16 cellular contexts compared by ENCODE assay signal in genomic region chr20:64056639-64056888, GRCh38. TPM values are rescaled to one million over a fixed set of nuclear protein-coding genes. Genes with fewer than 3 reads are reported as not detected.
DNase-seq lines count a peak whose midpoint lies in the region; ATAC-seq and TF ChIP-seq lines count a peak whose summit lies in the region.
"Had no signal": no experiment of that assay in that cellular context is flagged by ENCODE, and none has a peak within 500 bp of the region (broad histone marks: within the 10 kb centered on the region; RNA-seq: fewer than 3 reads in every experiment).

No MANE protein-coding gene starts in this region.

- H3K4me3 ChIP-seq in BLaER1, result no peak overlapping the region
- H3K4me3 ChIP-seq in RWPE2 (ENCODE audit: severe bottlenecking), result no peak overlapping the region
- peak overlapping the region in 1 of 2 donors; percentile 22 for H3K4me3 ChIP-seq in left lung
- peak overlapping the region in 2 of 4 donors; percentile 1 to 37 for H3K4me3 ChIP-seq in gastrocnemius medialis
- H3K4me3 ChIP-seq in SJCRH30, result no peak overlapping the region
- H3K4me3 ChIP-seq: ascending aorta had no signal

- CTCF ChIA-PET in activated CD4-positive, alpha-beta memory T cell treated with anti-CD3 and anti-CD28 coated beads for 36 hours (lab: Charles Lee), result interaction anchor here (1.5 to 5.8 kb wide), 2 partner anchors 77 to 191 kb away, joined by 3 to 28 read pairs; partner anchors contain the start of genes PRPF6, SAMD10 and TPD52L2

- no peaks in the 10 kb centered on the region for H3K9me3 Mint-ChIP-seq in activated CD4-positive, alpha-beta memory T cell treated with anti-CD3 and anti-CD28 coated beads for 36 hours
- H3K9me3 Mint-ChIP-seq: activated T-cell treated with anti-CD3 and anti-CD28 coated beads, Interleukin-2, amount 50 U/mL, for 24 hours; central memory CD8-positive, alpha-beta T cell had no signal

- H3K4me1 ChIP-seq in BLaER1 (peaks cover 72% of the 10 kb centered on the region), RWPE2 (ENCODE audit: insufficient read depth, poor library complexity, severe bottlenecking) (no peaks in the 10 kb centered on the region), left lung (peaks cover 6 to 43% of the 10 kb centered on the region in 2 donors), gastrocnemius medialis (no peaks in the 10 kb centered on the region), SJCRH30 (peaks cover 45% of the 10 kb centered on the region)
- H3K4me1 ChIP-seq: ascending aorta had no signal

- intact Hi-C loops in left lung (cut with DNase I) (no loop called here), gastrocnemius medialis (cut with DNase I; ENCODE audit: low total_unique reads) (no loop called here)
- intact Hi-C loops in activated CD4-positive, alpha-beta memory T cell treated with anti-CD3 and anti-CD28 coated beads for 36 hours (cut with micrococcal nuclease), result no loop called here

- H3K9ac ChIP-seq in BLaER1, result no peak overlapping the region

- peaks cover 23% of the 10 kb centered on the region for H3K27me3 Mint-ChIP-seq in activated CD4-positive, alpha-beta memory T cell treated with anti-CD3 and anti-CD28 coated beads for 36 hours

- H3K36me3 Mint-ChIP-seq in activated CD4-positive, alpha-beta memory T cell treated with anti-CD3 and anti-CD28 coated beads for 36 hours, result no peaks in the 10 kb centered on the region

- no peak overlapping the region for H3K27ac Mint-ChIP-seq in activated CD4-positive, alpha-beta memory T cell treated with anti-CD3 and anti-CD28 coated beads for 36 hours
- H3K27ac Mint-ChIP-seq: CD14-positive monocyte had no signal

- no peaks in the 10 kb centered on the region for H4K20me1 ChIP-seq in BLaER1

- peaks cover 14% of the 10 kb centered on the region for H3K4me1 Mint-ChIP-seq in activated CD4-positive, alpha-beta memory T cell treated with anti-CD3 and anti-CD28 coated beads for 36 hours (ENCODE audit: low read depth)

- no peak overlapping the region for H3K4me3 Mint-ChIP-seq in activated CD4-positive, alpha-beta memory T cell treated with anti-CD3 and anti-CD28 coated beads for 36 hours

- TF ChIP-seq CTCF in RWPE2 (IDR thresholded peaks at IDR 0.05; ENCODE audit: poor library complexity, severe bottlenecking), result no peak
- no peak for TF ChIP-seq CTCF in left lung (IDR thresholded peaks at IDR 0.05)
- no peak for TF ChIP-seq CTCF in gastrocnemius medialis (IDR thresholded peaks at IDR 0.05 in 4 of 5, conservative IDR thresholded peaks at IDR 0.05 in 1 of 5)

- POLR2A ChIA-PET in activated CD4-positive, alpha-beta memory T cell treated with anti-CD3 and anti-CD28 coated beads for 36 hours (lab: Charles Lee), result interaction anchor here (1.5 kb wide), 1 partner anchor 18 kb away, joined by 5 read pairs; no protein-coding TSS in a partner anchor

- ATAC-seq in RWPE2 (ENCODE audit: low read depth) (no peak), left lung (no peak), gastrocnemius medialis (no peak), HG03432 (IDR thresholded peaks at IDR 0.05; ENCODE audit: unreplicated experiment) (no peak)

- H3K4me2 ChIP-seq in BLaER1, result peak overlapping the region; percentile 89

- in situ Hi-C loops in gastrocnemius medialis (cut with MboI; ENCODE audit: low sequenced_read_pairs in 4 of 4), result no loop called here

- no peaks in the 10 kb centered on the region for H3K9me3 ChIP-seq in BLaER1
- no peaks in the 10 kb centered on the region for H3K9me3 ChIP-seq in RWPE2 (ENCODE audit: severe bottlenecking)
- H3K9me3 ChIP-seq in left lung, result no peaks in the 10 kb centered on the region
- H3K9me3 ChIP-seq in gastrocnemius medialis, result no peaks in the 10 kb centered on the region
- no peaks in the 10 kb centered on the region for H3K9me3 ChIP-seq in SJCRH30 (replicated peaks)
- H3K9me3 ChIP-seq: ascending aorta had no signal

- peak; percentile 81 for DNase-seq in RWPE2 (ENCODE audit: low spot score)
- DNase-seq in left lung, result no peak
- no peak for DNase-seq in gastrocnemius medialis
- no peak for DNase-seq in SJCRH30
- DNase-seq in dedifferentiated amniotic fluid mesenchymal stem cell (ENCODE audit: extremely low spot score), result no peak
- no peak for DNase-seq in activated CD4-positive, alpha-beta memory T cell treated with anti-CD3 and anti-CD28 coated beads for 36 hours
- DNase-seq: activated naive CD4-positive, alpha-beta T cell treated with anti-CD3 and anti-CD28 coated beads, Interleukin-2, amount 50 U/mL, for 16 hours; activated T-cell treated with anti-CD3 and anti-CD28 coated beads, Interleukin-2, amount 50 U/mL, for 24 hours; effector CD4-positive, alpha-beta T cell; WERI-Rb-1 had no signal

- TF ChIP-seq POLR2A in gastrocnemius medialis (IDR thresholded peaks at IDR 0.05), result no peak

- peaks cover 28% of the 10 kb centered on the region for H3K27me3 ChIP-seq in BLaER1
- peaks cover under 1% of the 10 kb centered on the region for H3K27me3 ChIP-seq in RWPE2 (ENCODE audit: insufficient read depth, poor library complexity, severe bottlenecking)
- H3K27me3 ChIP-seq in left lung, result peaks cover 0 to 58% of the 10 kb centered on the region in 2 donors
- peaks cover 0 to 2% (median 0%) of the 10 kb centered on the region in 3 donors for H3K27me3 ChIP-seq in gastrocnemius medialis
- peaks cover 18% of the 10 kb centered on the region for H3K27me3 ChIP-seq in SJCRH30
- H3K27me3 ChIP-seq: ascending aorta had no signal

- H3K36me3 ChIP-seq in BLaER1 (no peaks in the 10 kb centered on the region), RWPE2 (ENCODE audit: low read depth) (no peaks in the 10 kb centered on the region), left lung (no peaks in the 10 kb centered on the region), gastrocnemius medialis (no peaks in the 10 kb centered on the region), SJCRH30 (no peaks in the 10 kb centered on the region)
- H3K36me3 ChIP-seq: ascending aorta, WERI-Rb-1 had no signal

- peak overlapping the region; percentile 60 for H3K27ac ChIP-seq in BLaER1
- H3K27ac ChIP-seq in RWPE2 (ENCODE audit: poor library complexity, severe bottlenecking), result no peak overlapping the region
- peak overlapping the region; percentile 77 for H3K27ac ChIP-seq in left lung
- peak overlapping the region; percentile 44 to 80 (median 74) for H3K27ac ChIP-seq in gastrocnemius medialis
- no peak overlapping the region for H3K27ac ChIP-seq in SJCRH30
- H3K27ac ChIP-seq: WERI-Rb-1 had no signal

RNA-seq across cellular contexts. Expression of gene TCEA2, which starts 6.4 kb away (rescaled TPM):
- total RNA-seq in left lung (10 to 100 TPM; 31.2 to 34.3 TPM), gastrocnemius medialis (10 to 100 TPM in 1 of 4 donors, 1 to 10 TPM in 3; 8.4 to 21.0 (median 8.8) TPM)
- 12.6 and 16.9 TPM in 2 replicates for total RNA-seq in SJCRH30 (2014; rRNA removed; shearing (Covaris generic))
- total RNA-seq in activated CD4-positive, alpha-beta memory T cell treated with anti-CD3 and anti-CD28 coated beads for 36 hours, result 10 to 100 TPM; 27.3 to 29.9 TPM

RNA-seq across cellular contexts. Expression of gene SOX18, which starts 7.1 kb away (rescaled TPM):
- total RNA-seq in left lung, result 10 to 100 TPM; 40.3 to 69.2 TPM
- 1 to 10 TPM; 2.9 to 6.5 (median 5.6) TPM for total RNA-seq in gastrocnemius medialis
- total RNA-seq in SJCRH30 (2014; rRNA removed; shearing (Covaris generic)), result 0.13 and 0.14 TPM in 2 replicates
- not detected for total RNA-seq in activated CD4-positive, alpha-beta memory T cell treated with anti-CD3 and anti-CD28 coated beads for 36 hours
- total RNA-seq: mononuclear cell had no signal

RNA-seq across cellular contexts. Expression of gene C20orf204, which starts 20.6 kb away (rescaled TPM):
- total RNA-seq in left lung (1 to 10 TPM in 1 of 2 donors, under 1 TPM in 1; 0.76 to 1.0 TPM), gastrocnemius medialis (under 1 TPM in 3 of 4 donors, not detected in 1; 0.16 to 0.66 (median 0.33) TPM)
- total RNA-seq in SJCRH30 (2014; rRNA removed; shearing (Covaris generic)), result 2.0 and 3.0 TPM in 2 replicates
- total RNA-seq in activated CD4-positive, alpha-beta memory T cell treated with anti-CD3 and anti-CD28 coated beads for 36 hours, result 1 to 10 TPM; 3.1 TPM
- total RNA-seq: ascending aorta had no signal

RNA-seq across cellular contexts. Expression of gene RGS19, which starts 22.8 kb away (rescaled TPM):
- 10 to 100 TPM; 23.4 to 63.9 TPM for total RNA-seq in left lung
- 1 to 10 TPM in 3 of 4 donors, under 1 TPM in 1; 0.92 to 7.7 (median 3.5) TPM for total RNA-seq in gastrocnemius medialis
- 17.2 and 18.8 TPM in 2 replicates for total RNA-seq in SJCRH30 (2014; rRNA removed; shearing (Covaris generic))
- 10 to 100 TPM; 43.2 to 44.4 TPM for total RNA-seq in activated CD4-positive, alpha-beta memory T cell treated with anti-CD3 and anti-CD28 coated beads for 36 hours

RNA-seq across cellular contexts. Expression of gene OPRL1, which starts 23.3 kb away (rescaled TPM):
- total RNA-seq in left lung (1 to 10 TPM; 1.8 to 2.0 TPM), gastrocnemius medialis (under 1 TPM; 0.10 to 0.68 (median 0.15) TPM)
- total RNA-seq in SJCRH30 (2014; rRNA removed; shearing (Covaris generic)), result 0.28 and 0.43 TPM in 2 replicates
- under 1 TPM; 0.63 to 0.71 TPM for total RNA-seq in activated CD4-positive, alpha-beta memory T cell treated with anti-CD3 and anti-CD28 coated beads for 36 hours

Comparison
In these comparisons a context has a peak if more than half of its experiments do, and no peak if none do; other contexts are left out.
1. H3K27ac ChIP-seq: peak in BLaER1 (single experiment), left lung (2 of 2) and gastrocnemius medialis (4 of 4); none in RWPE2 (single experiment) and SJCRH30 (single experiment).
2. RNA of gene SOX18, which starts 7.1 kb away (total RNA-seq): 40.3 to 69.2 TPM in left lung; 2.9 to 6.5 TPM in gastrocnemius medialis, 0.13 to 0.14 TPM in SJCRH30 and not detected in activated CD4-positive, alpha-beta memory T cell treated with anti-CD3 and anti-CD28 coated beads for 36 hours; every median in the first group is over 4 times any median in the second.